1 cellular context compared by ENCODE assay signal in genomic region chr20:45725134-45725533, GRCh38.
TF ChIP-seq lines count a peak whose summit lies in the region.

No MANE protein-coding gene starts in this region.

TF ChIP-seq in HepG2, 621 proteins besides CTCF, POLR2A, EP300 and RAD21 (continued from another document and continues in another):
- TF ChIP-seq THAP9 (CRISPR knock-in tag; IDR thresholded peaks at IDR 0.05; ENCODE audit: borderline replicate concordance) (no peak), SAP130 (CRISPR knock-in tag; IDR thresholded peaks at IDR 0.05; ENCODE audit: low read depth) (peak; percentile 42; the same call in 1 of the 2 replicates), ZNF530 (CRISPR knock-in tag; IDR thresholded peaks at IDR 0.05; ENCODE audit: low read depth) (no peak), GABPB1 (CRISPR knock-in tag; IDR thresholded peaks at IDR 0.05) (no peak), NFAT5 (CRISPR knock-in tag; IDR thresholded peaks at IDR 0.05) (no peak), ZNF619 (CRISPR knock-in tag; IDR thresholded peaks at IDR 0.05) (no peak), BCL3 (CRISPR knock-in tag; IDR thresholded peaks at IDR 0.05) (no peak), ATF5 (CRISPR knock-in tag; IDR thresholded peaks at IDR 0.05; ENCODE audit: low read depth) (no peak), CREM (IDR thresholded peaks at IDR 0.05) (peak; percentile 55; the same call in 1 of the 2 replicates), CREM (CRISPR knock-in tag; IDR thresholded peaks at IDR 0.05) (no peak), ZNF460 (CRISPR knock-in tag; IDR thresholded peaks at IDR 0.05; ENCODE audit: borderline replicate concordance) (no peak), MEF2D (CRISPR knock-in tag; IDR thresholded peaks at IDR 0.05) (no peak), NFIC (IDR thresholded peaks at IDR 0.05; ENCODE audit: low read length) (peak; percentile 71; the same call in 1 of the 2 replicates), TEAD3 (CRISPR knock-in tag; optimal IDR thresholded peaks at IDR 0.05; ENCODE audit: borderline replicate concordance) (peak; percentile 72), ZNF292 (CRISPR knock-in tag; IDR thresholded peaks at IDR 0.05; ENCODE audit: borderline replicate concordance, low read depth) (0 out of 2 replicates have a peak, but pooled peaks have one; percentile 44), ZNF770 (CRISPR knock-in tag; IDR thresholded peaks at IDR 0.05) (no peak), POGK (CRISPR knock-in tag; conservative IDR thresholded peaks at IDR 0.05) (no peak; the same call in 1 of the 2 replicates), GRHL1 (CRISPR knock-in tag; conservative IDR thresholded peaks at IDR 0.05) (no peak), NR2C2 (CRISPR knock-in tag; IDR thresholded peaks at IDR 0.05; ENCODE audit: borderline replicate concordance) (peak; percentile 80), FOXP1 (IDR thresholded peaks at IDR 0.05) (no peak), FOXP1 (CRISPR knock-in tag; IDR thresholded peaks at IDR 0.05) (peak; percentile 78), ZBTB3 (CRISPR knock-in tag; IDR thresholded peaks at IDR 0.05; ENCODE audit: borderline replicate concordance, low read depth) (no peak), ZMYM4 (CRISPR knock-in tag; IDR thresholded peaks at IDR 0.05) (peak; percentile 41; the same call in 1 of the 2 replicates), ZNF761 (CRISPR knock-in tag; conservative IDR thresholded peaks at IDR 0.05) (no peak), KLF16 (CRISPR knock-in tag; IDR thresholded peaks at IDR 0.05) (0 out of 4 replicates have a peak, but pooled peaks of 1 of the 2 experiments have one; percentile 30), FOSL2 (CRISPR knock-in tag; IDR thresholded peaks at IDR 0.05) (peak; percentile 73), ARID3A (IDR thresholded peaks at IDR 0.05; ENCODE audit: low read depth, low read length) (peak; percentile 86), ZNF549 (CRISPR knock-in tag; IDR thresholded peaks at IDR 0.05) (no peak), GTF2F1 (IDR thresholded peaks at IDR 0.05; ENCODE audit: low read length) (no peak), THRA (CRISPR knock-in tag; IDR thresholded peaks at IDR 0.05; ENCODE audit: borderline replicate concordance) (peak; percentile 70; the same call in 1 of the 2 replicates), HMGXB4 (CRISPR knock-in tag; IDR thresholded peaks at IDR 0.05; ENCODE audit: borderline replicate concordance in 1 of 2, low read depth in 1 of 2) (no peak), HNF4G (IDR thresholded peaks at IDR 0.05; ENCODE audit: borderline replicate concordance, low read depth, low read length) (peak; percentile 90), HNF4G (CRISPR knock-in tag; IDR thresholded peaks at IDR 0.05; ENCODE audit: borderline replicate concordance, low read depth) (no peak), ZNF563 (CRISPR knock-in tag; IDR thresholded peaks at IDR 0.05) (no peak), ZNF746 (CRISPR knock-in tag; IDR thresholded peaks at IDR 0.05) (no peak), CEBPB (IDR thresholded peaks at IDR 0.05; ENCODE audit: borderline replicate concordance, low read depth, low read length) (peak; percentile 99), GFI1 (CRISPR knock-in tag; IDR thresholded peaks at IDR 0.05; ENCODE audit: borderline replicate concordance) (peak; percentile 90), YEATS2 (CRISPR knock-in tag; IDR thresholded peaks at IDR 0.05; ENCODE audit: borderline replicate concordance) (peak; percentile 25; the same call in 1 of the 2 replicates), RBAK (CRISPR knock-in tag; IDR thresholded peaks at IDR 0.05) (no peak), NR2F1 (CRISPR knock-in tag; IDR thresholded peaks at IDR 0.05) (peak; percentile 44 to 77; a peak in 2 of 4 replicates)
